ENCODE assay signal across 1 cellular context in genomic region chr3:46396129-46396528, GRCh38.
TF ChIP-seq lines count a peak whose summit lies in the region.

No MANE protein-coding gene starts in this region.

TF ChIP-seq in K562, 482 proteins besides CTCF, POLR2A, EP300 and RAD21:
- TF ChIP-seq BHLHE40 (IDR thresholded peaks at IDR 0.05; ENCODE audit: low read length): peak; percentile 54; the same call in 1 of the 2 replicates
- TF ChIP-seq, protein P1, sequence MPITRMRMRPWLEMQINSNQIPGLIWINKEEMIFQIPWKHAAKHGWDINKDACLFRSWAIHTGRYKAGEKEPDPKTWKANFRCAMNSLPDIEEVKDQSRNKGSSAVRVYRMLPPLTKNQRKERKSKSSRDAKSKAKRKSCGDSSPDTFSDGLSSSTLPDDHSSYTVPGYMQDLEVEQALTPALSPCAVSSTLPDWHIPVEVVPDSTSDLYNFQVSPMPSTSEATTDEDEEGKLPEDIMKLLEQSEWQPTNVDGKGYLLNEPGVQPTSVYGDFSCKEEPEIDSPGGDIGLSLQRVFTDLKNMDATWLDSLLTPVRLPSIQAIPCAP (CRISPR knock-in tag; IDR thresholded peaks at IDR 0.05; ENCODE audit: borderline replicate concordance): no peak
